In the genomic region with DNA sequence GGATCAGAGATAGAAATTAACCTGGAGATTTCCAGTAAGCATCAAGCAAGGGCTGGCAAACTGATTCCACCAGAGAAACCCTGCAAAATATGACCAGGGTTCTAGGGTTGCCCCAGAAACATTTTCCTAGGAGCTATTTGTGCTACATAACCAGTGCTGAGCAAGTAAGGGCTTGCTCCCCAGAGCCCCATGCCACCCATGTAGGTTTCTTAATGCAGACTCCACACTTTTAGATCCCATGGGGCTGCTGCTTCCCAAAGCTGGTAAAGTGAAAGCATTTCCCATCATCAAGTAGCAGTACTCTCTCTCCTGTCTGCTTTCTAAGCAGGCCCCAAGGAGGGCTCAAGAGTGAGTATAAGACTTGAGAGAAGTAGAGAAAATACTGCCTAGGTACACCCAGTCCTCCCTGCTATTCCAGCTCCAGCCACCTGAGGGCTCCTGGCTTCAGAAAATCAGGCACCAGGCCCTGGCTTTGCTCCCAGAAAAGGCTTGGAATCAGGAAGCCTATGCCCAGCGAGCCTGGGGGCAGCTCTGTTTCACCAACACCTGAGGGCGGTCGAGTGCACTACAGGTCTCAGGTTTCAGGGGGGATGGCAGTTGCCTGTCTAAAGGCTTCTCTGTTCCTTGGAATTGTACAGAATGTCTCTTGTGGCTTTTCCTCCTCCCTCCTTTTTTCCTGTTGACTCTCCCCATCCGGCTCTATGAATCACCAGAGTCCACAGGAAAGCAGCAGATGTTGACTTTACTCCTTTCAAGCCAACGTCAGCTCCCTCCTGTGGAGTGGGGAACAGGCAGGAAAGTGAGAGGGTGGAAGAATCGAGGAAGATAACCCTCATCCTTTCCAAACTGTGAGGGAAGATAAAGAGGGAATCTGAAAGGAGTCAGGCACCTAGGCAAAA, we compare ENCODE assay signal across 8 cellular contexts. TPM values are rescaled to one million over a fixed set of nuclear protein-coding genes. Genes with fewer than 3 reads are reported as not detected.
DNase-seq lines count a peak whose midpoint lies in the region; ATAC-seq, FAIRE-seq and TF ChIP-seq lines count a peak whose summit lies in the region.

No MANE protein-coding gene starts in this region.

- H3K27ac Mint-ChIP-seq in activated naive CD4-positive, alpha-beta T cell treated with anti-CD3 and anti-CD28 coated beads, Interleukin-2, amount 10 ng/mL, durations not matched to agents 7 days and 5 days = no peak overlapping the region

- no peak overlapping the region for H3K4me2 ChIP-seq in neural cell (ENCODE audit: low read length)

- no peak for ATAC-seq in HG03097 (IDR thresholded peaks at IDR 0.05; ENCODE audit: low FRiP score, unreplicated experiment)

- peaks cover 36% of the 10 kb centered on the region for H3K4me1 ChIP-seq in suprapubic skin

- H3F3A ChIP-seq in neural cell (ENCODE audit: insufficient read depth, low read length, poor library complexity, severe bottlenecking) = no peaks in the 10 kb centered on the region

- TF ChIP-seq CTCF in neural cell (IDR thresholded peaks at IDR 0.05; ENCODE audit: poor library complexity, severe bottlenecking) (peak; percentile 97), suprapubic skin (IDR thresholded peaks at IDR 0.05) (peak; percentile 85 to 93)

- WGBS in suprapubic skin = 3% methylated on average over 6 of the region's 6 CpGs

- no peak for FAIRE-seq in frontal cortex (lab: Jason Lieb, UNC)

- no peak overlapping the region for H3K27ac ChIP-seq in neural cell (ENCODE audit: low read length)
- H3K27ac ChIP-seq in suprapubic skin = peak overlapping the region; percentile 92

- H3K27me3 ChIP-seq in MG63 (no peaks in the 10 kb centered on the region), neural cell (ENCODE audit: insufficient read depth, low read depth, low read length) (no peaks in the 10 kb centered on the region), suprapubic skin (no peaks in the 10 kb centered on the region)

- DNase-seq in ELR (ENCODE audit: low read depth) (peak; percentile 100), MG63 (peak; percentile 97), SHP77 (lab: John Stamatoyannopoulos, UW) (peak; percentile 99 to 100), frontal cortex (ENCODE audit: low spot score in 2 of 2) (peak; percentile 77 to 86), suprapubic skin (ENCODE audit: low spot score in 2 of 2) (peak; percentile 95 to 96)
- peak; percentile 73 for DNase-seq in activated naive CD4-positive, alpha-beta T cell treated with anti-CD3 and anti-CD28 coated beads, Interleukin-2, amount 10 ng/mL, durations not matched to agents 7 days and 5 days

- H3K4me3 ChIP-seq in MG63 = peak overlapping the region; percentile 8
- H3K4me3 ChIP-seq in neural cell (ENCODE audit: low read length) = no peak overlapping the region
- peak overlapping the region; percentile 28 for H3K4me3 ChIP-seq in suprapubic skin

- H3K4me3 Mint-ChIP-seq in activated naive CD4-positive, alpha-beta T cell treated with anti-CD3 and anti-CD28 coated beads, Interleukin-2, amount 10 ng/mL, durations not matched to agents 7 days and 5 days = no peak overlapping the region

- peak; percentile 91 for TF ChIP-seq RAD21 in neural cell (conservative IDR thresholded peaks at IDR 0.05)

- H3K9me3 ChIP-seq in MG63 = no peaks in the 10 kb centered on the region
- no peaks in the 10 kb centered on the region for H3K9me3 ChIP-seq in neural cell (ENCODE audit: low read length)
- no peaks in the 10 kb centered on the region for H3K9me3 ChIP-seq in suprapubic skin

- TF ChIP-seq EP300 in neural cell (conservative IDR thresholded peaks at IDR 0.05; ENCODE audit: poor library complexity, severe bottlenecking) (no peak), suprapubic skin (IDR thresholded peaks at IDR 0.05) (no peak)

- H2AFZ ChIP-seq in neural cell (ENCODE audit: low read depth, low read length) = no peak overlapping the region

- no peaks in the 10 kb centered on the region for H3K79me2 ChIP-seq in neural cell (replicated peaks; ENCODE audit: insufficient read depth, low read length)

- H4K20me1 ChIP-seq in neural cell (ENCODE audit: insufficient read depth) = no peaks in the 10 kb centered on the region

- H3K9ac ChIP-seq in neural cell (ENCODE audit: low read length) = no peak overlapping the region

- H3K36me3 ChIP-seq in MG63 (no peaks in the 10 kb centered on the region), neural cell (ENCODE audit: insufficient read depth, low read length) (no peaks in the 10 kb centered on the region), suprapubic skin (no peaks in the 10 kb centered on the region)

- peaks cover 14% of the 10 kb centered on the region for H3K27me3 Mint-ChIP-seq in activated naive CD4-positive, alpha-beta T cell treated with anti-CD3 and anti-CD28 coated beads, Interleukin-2, amount 10 ng/mL, durations not matched to agents 7 days and 5 days

- H3K9me2 ChIP-seq in neural cell (ENCODE audit: insufficient read depth, low read length) = no peaks in the 10 kb centered on the region

- H3K4me1 Mint-ChIP-seq in activated naive CD4-positive, alpha-beta T cell treated with anti-CD3 and anti-CD28 coated beads, Interleukin-2, amount 10 ng/mL, durations not matched to agents 7 days and 5 days = peaks cover 1% of the 10 kb centered on the region

- no peak for TF ChIP-seq POLR2A in suprapubic skin (IDR thresholded peaks at IDR 0.05)

- no peaks in the 10 kb centered on the region for H3K9me3 Mint-ChIP-seq in activated naive CD4-positive, alpha-beta T cell treated with anti-CD3 and anti-CD28 coated beads, Interleukin-2, amount 10 ng/mL, durations not matched to agents 7 days and 5 days

- no peaks in the 10 kb centered on the region for H3K36me3 Mint-ChIP-seq in activated naive CD4-positive, alpha-beta T cell treated with anti-CD3 and anti-CD28 coated beads, Interleukin-2, amount 10 ng/mL, durations not matched to agents 7 days and 5 days

- CTCF ChIA-PET in activated naive CD4-positive, alpha-beta T cell treated with anti-CD3 and anti-CD28 coated beads, Interleukin-2, amount 10 ng/mL, durations not matched to agents 7 days and 5 days (lab: Charles Lee) = interaction anchor here (0.7 to 3.5 kb wide), 23 partner anchors 9 to 141 kb away, joined by 3 to 34 read pairs (median 5); partner anchors contain the start of genes ITGA10, PEX11B and PIAS3

TF ChIP-seq in neural cell, 6 proteins besides CTCF, POLR2A, EP300 and RAD21:
- TF ChIP-seq SMC3 (conservative IDR thresholded peaks at IDR 0.05; ENCODE audit: poor library complexity) (peak; percentile 95), MXI1 (conservative IDR thresholded peaks at IDR 0.05; ENCODE audit: poor library complexity, severe bottlenecking) (no peak)

RNA-seq across cellular contexts. Expression of gene ANKRD35, which starts 6.2 kb away (rescaled TPM):
- not detected in 2 replicates for total RNA-seq in MG63 (2014; rRNA removed; shearing (Covaris generic); ENCODE audit: low replicate concordance)
- total RNA-seq in frontal cortex (0.82 TPM), suprapubic skin (10 to 100 TPM; 32.9 to 62.7 (median 37.1) TPM)
- polyA plus RNA-seq in neural cell = 0.16 TPM in 1 of 2 replicates, not detected in the other
- 0.12 TPM in 1 of 2 replicates, not detected in the other for polyA minus RNA-seq in neural cell

RNA-seq across cellular contexts. Expression of gene ITGA10, which starts 18.0 kb away (rescaled TPM):
- total RNA-seq in MG63 (2014; rRNA removed; shearing (Covaris generic); ENCODE audit: low replicate concordance) = 0.10 and 0.20 TPM in 2 replicates
- total RNA-seq in frontal cortex = 0.82 TPM
- 0.84 and 0.94 TPM in 2 replicates for polyA plus RNA-seq in neural cell
- 0.49 and 0.69 TPM in 2 replicates for polyA minus RNA-seq in neural cell
- 10 to 100 TPM in 1 of 4 donors, 1 to 10 TPM in 3; 1.6 to 15.6 (median 2.2) TPM for total RNA-seq in suprapubic skin

RNA-seq across cellular contexts. Expression of gene PEX11B, which starts 26.7 kb away (rescaled TPM):
- 19.3 and 20.6 TPM in 2 replicates for total RNA-seq in MG63 (2014; rRNA removed; shearing (Covaris generic); ENCODE audit: low replicate concordance)
- total RNA-seq in frontal cortex (35.5 TPM), suprapubic skin (10 to 100 TPM; 23.3 to 35.9 (median 30.2) TPM)
- 49.5 and 52.4 TPM in 2 replicates for polyA plus RNA-seq in neural cell
- 32.5 and 35.1 TPM in 2 replicates for polyA minus RNA-seq in neural cell

RNA-seq across cellular contexts. Expression of gene PIAS3, which starts 33.0 kb away (rescaled TPM):
- 5.6 and 11.0 TPM in 2 replicates for total RNA-seq in MG63 (2014; rRNA removed; shearing (Covaris generic); ENCODE audit: low replicate concordance)
- 6.1 TPM for total RNA-seq in frontal cortex
- 15.0 and 16.5 TPM in 2 replicates for polyA plus RNA-seq in neural cell
- polyA minus RNA-seq in neural cell = 10.2 and 12.4 TPM in 2 replicates
- total RNA-seq in suprapubic skin = 10 to 100 TPM; 43.8 to 78.4 (median 49.4) TPM

RNA-seq across cellular contexts. Expression of gene RBM8A, which starts 35.4 kb away (rescaled TPM):
- 52.3 and 69.3 TPM in 2 replicates for total RNA-seq in MG63 (2014; rRNA removed; shearing (Covaris generic); ENCODE audit: low replicate concordance)
- total RNA-seq in frontal cortex (81.1 TPM), suprapubic skin (100 to 1,000 TPM in 3 of 4 donors, 10 to 100 TPM in 1; 92.2 to 186 (median 134) TPM)
- polyA plus RNA-seq in neural cell = 301 and 366 TPM in 2 replicates
- polyA minus RNA-seq in neural cell = 194 and 274 TPM in 2 replicates

Comparison
In these comparisons a context has a peak if more than half of its experiments do, and no peak if none do; other contexts are left out.
1. RNA of gene ANKRD35, which starts 6.2 kb away (total RNA-seq): 32.9 to 62.7 TPM in suprapubic skin; 0.82 TPM in frontal cortex (single experiment) and not detected in MG63; every median in the first group is over 10 times any median in the second.
2. Peak in every context shown above with its lines, with median percentiles within 50 percentile points of each other: DNase-seq.